Comparison of ENCODE assay signal across 25 cellular contexts in the genomic region with DNA sequence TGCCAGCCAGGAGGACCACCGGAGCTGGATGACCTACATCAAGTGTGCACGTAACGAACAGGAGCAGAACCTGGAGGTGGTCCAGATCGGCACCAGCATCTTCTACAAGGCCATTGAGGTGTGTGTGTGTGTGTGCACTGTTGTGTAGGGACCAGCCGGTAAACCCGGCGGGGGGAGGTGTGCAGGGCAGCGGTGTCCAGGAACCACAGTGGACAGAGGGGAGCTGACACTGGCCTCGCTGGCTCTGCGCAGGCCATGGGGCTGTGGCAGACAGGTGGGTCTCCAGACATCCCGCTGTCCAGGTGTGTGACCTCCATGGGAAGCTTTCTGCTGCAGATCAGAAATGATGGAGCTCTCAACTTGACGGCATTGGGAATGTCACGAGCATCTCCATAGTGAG. TPM values are rescaled to one million over a fixed set of nuclear protein-coding genes. Genes with fewer than 3 reads are reported as not detected.
A peak's percentile ranks its signal among the peaks of the same experiment; 100 is the strongest.
DNase-seq lines count a peak whose midpoint lies in the region; ATAC-seq and TF ChIP-seq lines count a peak whose summit lies in the region.
"Had no signal": no experiment of that assay in that cellular context is flagged by ENCODE, and none has a peak within 500 bp of the region (broad histone marks: within the 10 kb centered on the region; RNA-seq: fewer than 3 reads in every experiment).

No MANE protein-coding gene starts in this region.

- H3K27me3 ChIP-seq in osteoblast (ENCODE audit: insufficient read depth, low read length): peaks cover 50% of the 10 kb centered on the region

- DNase-seq in AG20443 (ENCODE audit: low spot score) (peak; percentile 5), D341Med (ENCODE audit: low spot score) (peak; percentile 12), neural crest cell (ENCODE audit: low read depth, low spot score) (no peak), osteoblast (ENCODE audit: insufficient read length, low spot score, missing footprints) (peak; percentile 55), HuH-7.5 (ENCODE audit: low spot score) (no peak)
- DNase-seq in stimulated activated naive B cell treated with anti-CD40 and anti-IgM and Interleukin-4, amounts not matched to agents 10 μg/mL and 1 μg/mL and 100 μg/mL, for 72 hours: no peak
- DNase-seq: Caco-2; CD4-positive, CD25-positive, alpha-beta regulatory T cell; CD8-positive, alpha-beta T cell; DMS 273 treated with DMSO at 0.1 percent for 48 hours; DMS53; DMS79 treated with DMSO at 0.1 percent for 48 hours; GF-D8; GM23248; HFFc6 had no signal

- H4K20me1 ChIP-seq in osteoblast (ENCODE audit: insufficient read depth, low read length): no peaks in the 10 kb centered on the region

- H3K27me3 Mint-ChIP-seq in neural crest cell (ENCODE audit: low read depth): peaks cover 95% of the 10 kb centered on the region
- H3K27me3 Mint-ChIP-seq in stimulated activated naive B cell treated with anti-CD40 and anti-IgM and Interleukin-4, amounts not matched to agents 10 μg/mL and 1 μg/mL and 100 μg/mL, for 72 hours: peaks cover 46 to 82% of the 10 kb centered on the region in 2 donors

- ATAC-seq in stimulated activated naive B cell treated with anti-CD40 and anti-IgM and Interleukin-4, amounts not matched to agents 10 μg/mL and 1 μg/mL and 100 μg/mL, for 72 hours (replicated peaks): no peak
- ATAC-seq in GM21529 (IDR thresholded peaks at IDR 0.05; ENCODE audit: unreplicated experiment): no peak
- ATAC-seq: CD8-positive, alpha-beta T cell had no signal

- H3K36me3 ChIP-seq in osteoblast (ENCODE audit: insufficient read depth, low read length): no peaks in the 10 kb centered on the region
- H3K36me3 ChIP-seq: BLaER1, HAP-1 had no signal

- H3K4me1 ChIP-seq in osteoblast (ENCODE audit: insufficient read depth, low read length): no peaks in the 10 kb centered on the region
- H3K4me1 ChIP-seq: Caco-2, HAP-1 had no signal

- H3K4me3 ChIP-seq in osteoblast (ENCODE audit: insufficient read depth, low read length): no peak overlapping the region
- H3K4me3 ChIP-seq: BLaER1, GM23248, HAP-1 had no signal

- H3K4me1 Mint-ChIP-seq in neural crest cell: peaks cover 19% of the 10 kb centered on the region
- peaks cover 13 to 38% of the 10 kb centered on the region in 2 donors for H3K4me1 Mint-ChIP-seq in stimulated activated naive B cell treated with anti-CD40 and anti-IgM and Interleukin-4, amounts not matched to agents 10 μg/mL and 1 μg/mL and 100 μg/mL, for 72 hours

- no peak for TF ChIP-seq CTCF in neural crest cell (conservative IDR thresholded peaks at IDR 0.05)
- no peak for TF ChIP-seq CTCF in osteoblast (IDR thresholded peaks at IDR 0.05; ENCODE audit: extremely low read depth, low read depth, low read length)

- no peaks in the 10 kb centered on the region for H3K9me3 ChIP-seq in osteoblast (ENCODE audit: low read depth, low read length)
- H3K9me3 ChIP-seq: BLaER1, Caco-2, HAP-1 had no signal

- H3K27ac ChIP-seq in osteoblast (ENCODE audit: low read depth, low read length): no peak overlapping the region
- H3K27ac ChIP-seq: BLaER1, C4-2B, GM23248 had no signal

- peak overlapping the region; percentile 41 for H3K4me3 Mint-ChIP-seq in neural crest cell
- H3K4me3 Mint-ChIP-seq in stimulated activated naive B cell treated with anti-CD40 and anti-IgM and Interleukin-4, amounts not matched to agents 10 μg/mL and 1 μg/mL and 100 μg/mL, for 72 hours: no peak overlapping the region
- H3K4me3 Mint-ChIP-seq: B cell; CD4-positive, CD25-positive, alpha-beta regulatory T cell; CD8-positive, alpha-beta T cell; HFFc6 had no signal

- no peaks in the 10 kb centered on the region for H3K9me3 Mint-ChIP-seq in neural crest cell
- H3K9me3 Mint-ChIP-seq in stimulated activated naive B cell treated with anti-CD40 and anti-IgM and Interleukin-4, amounts not matched to agents 10 μg/mL and 1 μg/mL and 100 μg/mL, for 72 hours: no peaks in the 10 kb centered on the region
- H3K9me3 Mint-ChIP-seq: CD4-positive, CD25-positive, alpha-beta regulatory T cell; CD8-positive, alpha-beta T cell; HFFc6 had no signal

- H3K4me2 ChIP-seq in osteoblast (ENCODE audit: insufficient read depth, low read length): no peak overlapping the region
- H3K4me2 ChIP-seq: BLaER1 had no signal

- no peak overlapping the region for H3K27ac Mint-ChIP-seq in neural crest cell (ENCODE audit: unreplicated experiment)
- H3K27ac Mint-ChIP-seq in stimulated activated naive B cell treated with anti-CD40 and anti-IgM and Interleukin-4, amounts not matched to agents 10 μg/mL and 1 μg/mL and 100 μg/mL, for 72 hours: no peak overlapping the region
- H3K27ac Mint-ChIP-seq: B cell; CD4-positive, CD25-positive, alpha-beta regulatory T cell; CD8-positive, alpha-beta T cell; HFFc6 had no signal

- H2AFZ ChIP-seq in osteoblast (ENCODE audit: low read length): no peak overlapping the region
- H2AFZ ChIP-seq: GM23248 had no signal

- H3K36me3 Mint-ChIP-seq in neural crest cell (ENCODE audit: low read depth): peaks cover 3% of the 10 kb centered on the region
- H3K36me3 Mint-ChIP-seq in stimulated activated naive B cell treated with anti-CD40 and anti-IgM and Interleukin-4, amounts not matched to agents 10 μg/mL and 1 μg/mL and 100 μg/mL, for 72 hours: peaks cover 0 to 3% of the 10 kb centered on the region in 2 donors
- H3K36me3 Mint-ChIP-seq: CD4-positive, CD25-positive, alpha-beta regulatory T cell; CD8-positive, alpha-beta T cell had no signal

- H3K79me2 ChIP-seq in osteoblast (ENCODE audit: insufficient read depth, low read length): no peaks in the 10 kb centered on the region

RNA-seq across cellular contexts. Expression of gene PRDM12, which starts 3.8 kb away (rescaled TPM):
- total RNA-seq in neural crest cell: 2.2 and 2.5 TPM in 2 replicates
- total RNA-seq in osteoblast: not detected in 2 replicates
- total RNA-seq: A172; A673; B cell; CD4-positive, CD25-positive, alpha-beta regulatory T cell; CD8-positive, alpha-beta T cell; Daoy; G401; GM23248; H4 had no signal

RNA-seq across cellular contexts. Expression of gene EXOSC2, which starts 25.4 kb away (rescaled TPM):
- total RNA-seq in neural crest cell: 98.8 and 103 TPM in 2 replicates
- total RNA-seq in osteoblast: 18.6 and 22.1 TPM in 2 replicates

Comparison
In these comparisons a context has a peak if more than half of its experiments do, and no peak if none do; other contexts are left out.
1. DNase-seq: peak in AG20443 (single experiment), D341Med (single experiment) and osteoblast (single experiment); none in neural crest cell (single experiment), stimulated activated naive B cell treated with anti-CD40 and anti-IgM and Interleukin-4, amounts not matched to agents 10 μg/mL and 1 μg/mL and 100 μg/mL, for 72 hours (single experiment) and HuH-7.5 (single experiment).